8 cellular contexts compared by ENCODE assay signal in the genomic region with DNA sequence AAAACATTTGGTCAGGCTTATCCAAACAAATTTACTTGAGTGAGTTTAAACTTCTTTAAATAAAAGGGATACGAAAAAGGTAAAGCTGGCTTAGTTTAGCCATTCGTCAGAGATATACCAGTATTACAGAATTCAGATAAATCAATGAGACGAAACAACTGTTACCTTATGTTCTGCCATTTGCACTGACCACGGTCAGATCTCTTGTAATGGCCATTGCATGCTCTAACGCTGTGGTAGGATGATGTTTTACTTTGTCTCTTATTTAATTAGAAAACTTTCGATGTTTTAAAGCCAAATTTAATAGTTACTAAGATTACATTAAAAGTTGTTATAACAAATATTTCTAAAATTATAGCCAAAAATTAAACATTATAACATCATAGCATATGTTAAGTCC. TPM values are rescaled to one million over a fixed set of nuclear protein-coding genes. Genes with fewer than 3 reads are reported as not detected.
DNase-seq lines count a peak whose midpoint lies in the region; ATAC-seq and TF ChIP-seq lines count a peak whose summit lies in the region.

No MANE protein-coding gene starts in this region.

- no peaks in the 10 kb centered on the region; the same call in 2 of the 3 replicates for H3K9me3 Mint-ChIP-seq in GM23338
- H3K9me3 Mint-ChIP-seq in activated naive CD8-positive, alpha-beta T cell treated with anti-CD3 and anti-CD28 coated beads, Interleukin-2, amount 10 ng/mL, durations not matched to agents 7 days and 5 days, result no peaks in the 10 kb centered on the region

- DNase-seq in A673 (ENCODE audit: low spot score) (no peak), GM23338 (ENCODE audit: low spot score) (no peak), lung microvascular endothelial cell (ENCODE audit: low read depth in 2 of 2) (peak; percentile 12 to 21), iPS-NIHi7 (ENCODE audit: extremely low spot score) (no peak), AG20443 (ENCODE audit: low spot score) (no peak)
- no peak for DNase-seq in activated naive CD8-positive, alpha-beta T cell treated with anti-CD3 and anti-CD28 coated beads, Interleukin-2, amount 10 ng/mL, durations not matched to agents 7 days and 5 days

- peaks cover 18% of the 10 kb centered on the region; the same call in 2 of the 3 replicates for H3K36me3 Mint-ChIP-seq in GM23338 (ENCODE audit: low read depth)
- peaks cover 14% of the 10 kb centered on the region for H3K36me3 Mint-ChIP-seq in activated naive CD8-positive, alpha-beta T cell treated with anti-CD3 and anti-CD28 coated beads, Interleukin-2, amount 10 ng/mL, durations not matched to agents 7 days and 5 days

- H2AFZ ChIP-seq in GM23338, result no peak overlapping the region

- peak overlapping the region; percentile 100 for H3K4me3 Mint-ChIP-seq in GM23338
- H3K4me3 Mint-ChIP-seq in activated naive CD8-positive, alpha-beta T cell treated with anti-CD3 and anti-CD28 coated beads, Interleukin-2, amount 10 ng/mL, durations not matched to agents 7 days and 5 days, result peak overlapping the region; percentile 99

- CTCF ChIA-PET in A673 (lab: Charles Lee), result no interaction called here

- H3K36me3 ChIP-seq in A673 (ENCODE audit: insufficient read depth, low read length, poor library complexity, severe bottlenecking), result peaks cover 7% of the 10 kb centered on the region
- peaks cover 16% of the 10 kb centered on the region for H3K36me3 ChIP-seq in GM23338 (ENCODE audit: insufficient read depth)

- H3K4me2 ChIP-seq in GM23338, result peak overlapping the region; percentile 87

- intact Hi-C loops in A673 (cut with micrococcal nuclease; ENCODE audit: unreplicated experiment), result no loop called here

- H3K27ac ChIP-seq in A673 (ENCODE audit: low read depth, low read length, poor library complexity, severe bottlenecking) (no peak overlapping the region), GM23338 (ENCODE audit: low read depth) (no peak overlapping the region)

- H3K27me3 ChIP-seq in A673 (replicated peaks; ENCODE audit: insufficient read depth, low read depth, low read length, poor library complexity) (no peaks in the 10 kb centered on the region), GM23338 (ENCODE audit: insufficient read depth) (no peaks in the 10 kb centered on the region)

- H3K4me1 Mint-ChIP-seq in GM23338, result peaks cover 14% of the 10 kb centered on the region
- peaks cover 18% of the 10 kb centered on the region for H3K4me1 Mint-ChIP-seq in activated naive CD8-positive, alpha-beta T cell treated with anti-CD3 and anti-CD28 coated beads, Interleukin-2, amount 10 ng/mL, durations not matched to agents 7 days and 5 days

- H3K4me1 ChIP-seq in A673 (ENCODE audit: insufficient read depth, low read length, poor library complexity, severe bottlenecking) (peaks cover 5% of the 10 kb centered on the region), GM23338 (ENCODE audit: insufficient read depth) (peaks cover 8% of the 10 kb centered on the region; the same call in 1 of the 2 replicates)

- POLR2A ChIA-PET in A673 (lab: Charles Lee; ENCODE audit: low non-redundant PET), result no interaction called here
- POLR2A ChIA-PET in activated naive CD8-positive, alpha-beta T cell treated with anti-CD3 and anti-CD28 coated beads, Interleukin-2, amount 10 ng/mL, durations not matched to agents 7 days and 5 days (lab: Charles Lee), result interaction anchor here (1.1 kb wide), 1 partner anchor 136 kb away, joined by 3 read pairs; no protein-coding TSS in a partner anchor

- no peaks in the 10 kb centered on the region for H3K9me2 ChIP-seq in GM23338 (ENCODE audit: insufficient read depth)

- no peaks in the 10 kb centered on the region for H4K20me1 ChIP-seq in GM23338 (replicated peaks; ENCODE audit: insufficient read depth)

- H3K4me3 ChIP-seq in A673 (ENCODE audit: low read depth, low read length, poor library complexity, severe bottlenecking) (peak overlapping the region; percentile 72), GM23338 (peak overlapping the region; percentile 71)

- BruUV-seq in A673 (replicated peaks; lab: Mats Ljungman, UMichigan), result no TSS peak

- TF ChIP-seq CTCF in A673 (conservative IDR thresholded peaks at IDR 0.05; ENCODE audit: low read depth, low read length) (no peak), GM23338 (conservative IDR thresholded peaks at IDR 0.05; ENCODE audit: low read depth in 2 of 2) (no peak)

- ATAC-seq in GM23338 (no peak), GM21825 (IDR thresholded peaks at IDR 0.05; ENCODE audit: unreplicated experiment) (no peak), GM21423 (IDR thresholded peaks at IDR 0.05; ENCODE audit: unreplicated experiment) (no peak)
- no peak for ATAC-seq in activated naive CD8-positive, alpha-beta T cell treated with anti-CD3 and anti-CD28 coated beads, Interleukin-2, amount 10 ng/mL, durations not matched to agents 7 days and 5 days (ENCODE audit: low read depth)

- no peaks in the 10 kb centered on the region for H3K9me3 ChIP-seq in A673 (ENCODE audit: low read depth, low read length, poor library complexity, severe bottlenecking)

- H3K27me3 Mint-ChIP-seq in GM23338 (ENCODE audit: insufficient read depth, low read depth, poor library complexity), result peaks cover 13% of the 10 kb centered on the region
- H3K27me3 Mint-ChIP-seq in activated naive CD8-positive, alpha-beta T cell treated with anti-CD3 and anti-CD28 coated beads, Interleukin-2, amount 10 ng/mL, durations not matched to agents 7 days and 5 days, result peaks cover 7% of the 10 kb centered on the region

- H3K27ac Mint-ChIP-seq in GM23338, result no peak overlapping the region
- H3K27ac Mint-ChIP-seq in activated naive CD8-positive, alpha-beta T cell treated with anti-CD3 and anti-CD28 coated beads, Interleukin-2, amount 10 ng/mL, durations not matched to agents 7 days and 5 days, result no peak overlapping the region

- H3F3A ChIP-seq in GM23338 (replicated peaks; ENCODE audit: low read depth), result no peaks in the 10 kb centered on the region

- peaks cover 20% of the 10 kb centered on the region for H3K79me2 ChIP-seq in GM23338 (replicated peaks; ENCODE audit: insufficient read depth)

TF ChIP-seq in GM23338, 12 proteins besides CTCF, POLR2A, EP300 and RAD21:
- TF ChIP-seq ZNF114 (CRISPR knock-in tag; IDR thresholded peaks at IDR 0.05) (no peak), EZH2 (IDR thresholded peaks at IDR 0.05; ENCODE audit: low read depth, unreplicated experiment) (no peak), POLR2AphosphoS5 (IDR thresholded peaks at IDR 0.05; ENCODE audit: low read depth) (no peak)

RNA-seq across cellular contexts. Expression of a gene that starts 1.5 kb away (rescaled TPM):
- total RNA-seq in A673 (2021) (15.3 and 15.6 TPM in 2 replicates), lung microvascular endothelial cell (5.2 and 5.9 TPM in 2 replicates)
- total RNA-seq in GM23338 (2014; rRNA removed; shearing (Covaris generic)), result 29.6 and 35.0 TPM in 2 replicates
- polyA plus RNA-seq in GM23338 (2016; fragmentation: Nextera tagmentation; extraction: Ambion mirVana), result 11.1 and 13.9 TPM in 2 replicates
- 1 to 10 TPM; 8.0 to 8.5 TPM for total RNA-seq in activated naive CD8-positive, alpha-beta T cell treated with anti-CD3 and anti-CD28 coated beads, Interleukin-2, amount 10 ng/mL, durations not matched to agents 7 days and 5 days

RNA-seq across cellular contexts. Expression of a gene that starts 1.6 kb away (rescaled TPM):
- total RNA-seq in A673 (2021) (not detected in 2 replicates), lung microvascular endothelial cell (0.20 TPM in 1 of 2 replicates, not detected in the other)
- total RNA-seq in GM23338 (2014; rRNA removed; shearing (Covaris generic)), result not detected in 2 replicates
- not detected in 2 replicates for polyA plus RNA-seq in GM23338 (2016; fragmentation: Nextera tagmentation; extraction: Ambion mirVana)
- not detected for total RNA-seq in activated naive CD8-positive, alpha-beta T cell treated with anti-CD3 and anti-CD28 coated beads, Interleukin-2, amount 10 ng/mL, durations not matched to agents 7 days and 5 days

Comparison
In these comparisons a context has a peak if more than half of its experiments do, and no peak if none do; other contexts are left out.
1. DNase-seq: peak in lung microvascular endothelial cell (2 of 2); none in A673 (single experiment), GM23338 (single experiment), activated naive CD8-positive, alpha-beta T cell treated with anti-CD3 and anti-CD28 coated beads, Interleukin-2, amount 10 ng/mL, durations not matched to agents 7 days and 5 days (single experiment), iPS-NIHi7 (single experiment) and AG20443 (single experiment).